ENCODE assay signal across 9 cellular contexts in the genomic region with DNA sequence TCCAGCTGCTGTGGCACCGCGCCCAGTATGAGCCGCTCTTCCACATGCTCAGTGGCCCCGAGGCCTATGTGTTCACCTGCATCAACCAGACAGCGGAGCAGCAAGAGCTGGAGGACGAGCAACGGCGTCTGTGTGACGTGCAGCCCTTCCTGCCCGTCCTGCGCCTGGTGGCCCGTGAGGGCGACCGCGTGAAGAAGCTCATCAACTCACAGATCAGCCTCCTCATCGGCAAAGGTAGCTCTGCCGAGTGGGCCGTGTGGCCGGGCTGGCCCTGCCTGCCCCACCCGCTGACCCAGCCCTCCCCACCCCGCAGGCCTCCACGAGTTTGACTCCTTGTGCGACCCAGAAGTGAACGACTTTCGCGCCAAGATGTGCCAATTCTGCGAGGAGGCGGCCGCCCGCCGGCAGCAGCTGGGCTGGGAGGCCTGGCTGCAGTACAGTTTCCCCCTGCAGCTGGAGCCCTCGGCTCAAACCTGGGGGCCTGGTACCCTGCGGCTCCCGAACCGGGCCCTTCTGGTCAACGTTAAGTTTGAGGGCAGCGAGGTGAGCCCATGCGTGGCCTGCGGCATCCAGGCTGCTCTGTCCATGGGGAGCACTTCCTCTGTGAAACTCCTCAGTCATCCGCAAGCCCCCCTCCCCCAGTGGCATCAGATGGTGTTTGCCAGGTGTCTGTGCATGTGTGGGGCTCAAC.
DNase-seq lines count a peak whose midpoint lies in the region; ATAC-seq lines count a peak whose summit lies in the region.
"Had no signal": no experiment of that assay in that cellular context is flagged by ENCODE, and none has a peak within 500 bp of the region (broad histone marks: within the 10 kb centered on the region; RNA-seq: fewer than 3 reads in every experiment).

No MANE protein-coding gene starts in this region.

- no peak for ATAC-seq in stimulated activated naive CD8-positive, alpha-beta T cell treated with anti-CD3 and anti-CD28 coated beads, Interleukin-15, Interleukin-2, amounts not matched to agents 100 U/mL and 50 U/mL, for 24 hours
- no peak for ATAC-seq in HG02759 (IDR thresholded peaks at IDR 0.05; ENCODE audit: unreplicated experiment)
- ATAC-seq: esophagus mucosa had no signal

- DNase-seq in DMS53 (lab: John Stamatoyannopoulos, UW) = peak; percentile 52
- DNase-seq in DMS53 treated with DMSO at 0.1 percent for 48 hours (lab: John Stamatoyannopoulos, UW; ENCODE audit: unreplicated experiment) = no peak
- DNase-seq in activated CD8-positive, alpha-beta memory T cell treated with anti-CD3 and anti-CD28 coated beads, Interleukin-2, amount 50 U/mL, for 48 hours = peak; percentile 77
- peak; percentile 58 for DNase-seq in effector CD4-positive, alpha-beta T cell
- peak; percentile 61 for DNase-seq in stimulated activated naive CD8-positive, alpha-beta T cell treated with anti-CD3 and anti-CD28 coated beads, Interleukin-15, Interleukin-2, amounts not matched to agents 100 U/mL and 50 U/mL, for 24 hours
- no peak for DNase-seq in pons (ENCODE audit: low spot score)
- no peak for DNase-seq in germinal center (ENCODE audit: low spot score)

Comparison
In these comparisons a context has a peak if more than half of its experiments do, and no peak if none do; other contexts are left out.
1. DNase-seq: peak in DMS53 (single experiment), activated CD8-positive, alpha-beta memory T cell treated with anti-CD3 and anti-CD28 coated beads, Interleukin-2, amount 50 U/mL, for 48 hours (single experiment), effector CD4-positive, alpha-beta T cell (single experiment) and stimulated activated naive CD8-positive, alpha-beta T cell treated with anti-CD3 and anti-CD28 coated beads, Interleukin-15, Interleukin-2, amounts not matched to agents 100 U/mL and 50 U/mL, for 24 hours (single experiment); none in DMS53 treated with DMSO at 0.1 percent for 48 hours (single experiment), pons (single experiment) and germinal center (single experiment).